1 cellular context compared by ENCODE assay signal in the genomic region with DNA sequence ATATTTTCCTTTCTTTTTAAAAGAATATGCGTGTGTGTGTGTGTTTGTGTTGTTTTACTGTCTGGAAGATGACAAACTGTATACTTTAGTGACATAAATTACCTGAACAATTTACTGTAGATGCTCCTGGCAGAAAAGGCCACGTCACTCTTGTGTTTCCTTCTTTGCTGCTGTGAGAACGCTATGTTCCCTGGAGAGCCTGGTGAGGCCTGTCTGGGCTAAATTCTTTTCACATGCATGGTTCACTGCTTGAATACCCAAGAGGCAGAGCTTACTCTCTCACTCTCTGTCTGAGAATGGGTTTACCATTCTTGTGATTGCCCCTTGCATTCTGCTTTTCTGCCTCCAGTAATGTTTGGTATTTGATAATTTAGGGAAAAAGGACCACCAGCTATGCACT.
A peak's percentile ranks its signal among the peaks of the same experiment; 100 is the strongest.
TF ChIP-seq lines count a peak whose summit lies in the region.

No MANE protein-coding gene starts in this region.

TF ChIP-seq in GM12878, 131 proteins besides CTCF, POLR2A, EP300 and RAD21 (continued from another document and continues in another):
- TF ChIP-seq, protein P1, sequence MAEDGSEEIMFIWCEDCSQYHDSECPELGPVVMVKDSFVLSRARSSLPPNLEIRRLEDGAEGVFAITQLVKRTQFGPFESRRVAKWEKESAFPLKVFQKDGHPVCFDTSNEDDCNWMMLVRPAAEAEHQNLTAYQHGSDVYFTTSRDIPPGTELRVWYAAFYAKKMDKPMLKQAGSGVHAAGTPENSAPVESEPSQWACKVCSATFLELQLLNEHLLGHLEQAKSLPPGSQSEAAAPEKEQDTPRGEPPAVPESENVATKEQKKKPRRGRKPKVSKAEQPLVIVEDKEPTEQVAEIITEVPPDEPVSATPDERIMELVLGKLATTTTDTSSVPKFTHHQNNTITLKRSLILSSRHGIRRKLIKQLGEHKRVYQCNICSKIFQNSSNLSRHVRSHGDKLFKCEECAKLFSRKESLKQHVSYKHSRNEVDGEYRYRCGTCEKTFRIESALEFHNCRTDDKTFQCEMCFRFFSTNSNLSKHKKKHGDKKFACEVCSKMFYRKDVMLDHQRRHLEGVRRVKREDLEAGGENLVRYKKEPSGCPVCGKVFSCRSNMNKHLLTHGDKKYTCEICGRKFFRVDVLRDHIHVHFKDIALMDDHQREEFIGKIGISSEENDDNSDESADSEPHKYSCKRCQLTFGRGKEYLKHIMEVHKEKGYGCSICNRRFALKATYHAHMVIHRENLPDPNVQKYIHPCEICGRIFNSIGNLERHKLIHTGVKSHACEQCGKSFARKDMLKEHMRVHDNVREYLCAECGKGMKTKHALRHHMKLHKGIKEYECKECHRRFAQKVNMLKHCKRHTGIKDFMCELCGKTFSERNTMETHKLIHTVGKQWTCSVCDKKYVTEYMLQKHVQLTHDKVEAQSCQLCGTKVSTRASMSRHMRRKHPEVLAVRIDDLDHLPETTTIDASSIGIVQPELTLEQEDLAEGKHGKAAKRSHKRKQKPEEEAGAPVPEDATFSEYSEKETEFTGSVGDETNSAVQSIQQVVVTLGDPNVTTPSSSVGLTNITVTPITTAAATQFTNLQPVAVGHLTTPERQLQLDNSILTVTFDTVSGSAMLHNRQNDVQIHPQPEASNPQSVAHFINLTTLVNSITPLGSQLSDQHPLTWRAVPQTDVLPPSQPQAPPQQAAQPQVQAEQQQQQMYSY (CRISPR knock-in tag; IDR thresholded peaks at IDR 0.05), result no peak
- no peak for TF ChIP-seq FOS (IDR thresholded peaks at IDR 0.05; ENCODE audit: borderline replicate concordance, extremely low read depth, insufficient read length)
- TF ChIP-seq CBX5 (IDR thresholded peaks at IDR 0.05; ENCODE audit: low read depth), result no peak
- TF ChIP-seq, protein P2, sequence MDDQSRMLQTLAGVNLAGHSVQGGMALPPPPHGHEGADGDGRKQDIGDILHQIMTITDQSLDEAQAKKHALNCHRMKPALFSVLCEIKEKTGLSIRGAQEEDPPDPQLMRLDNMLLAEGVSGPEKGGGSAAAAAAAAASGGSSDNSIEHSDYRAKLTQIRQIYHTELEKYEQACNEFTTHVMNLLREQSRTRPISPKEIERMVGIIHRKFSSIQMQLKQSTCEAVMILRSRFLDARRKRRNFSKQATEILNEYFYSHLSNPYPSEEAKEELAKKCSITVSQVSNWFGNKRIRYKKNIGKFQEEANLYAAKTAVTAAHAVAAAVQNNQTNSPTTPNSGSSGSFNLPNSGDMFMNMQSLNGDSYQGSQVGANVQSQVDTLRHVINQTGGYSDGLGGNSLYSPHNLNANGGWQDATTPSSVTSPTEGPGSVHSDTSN (IDR thresholded peaks at IDR 0.05; ENCODE audit: insufficient replicate concordance, low read depth, low read length), result no peak
- TF ChIP-seq SRF (IDR thresholded peaks at IDR 0.05; ENCODE audit: low read depth in 2 of 2, low read length in 2 of 2), result no peak
- TF ChIP-seq CBFB (IDR thresholded peaks at IDR 0.05; ENCODE audit: low read depth), result no peak
- no peak for TF ChIP-seq CHD4 (IDR thresholded peaks at IDR 0.05)
- TF ChIP-seq, protein P3, sequence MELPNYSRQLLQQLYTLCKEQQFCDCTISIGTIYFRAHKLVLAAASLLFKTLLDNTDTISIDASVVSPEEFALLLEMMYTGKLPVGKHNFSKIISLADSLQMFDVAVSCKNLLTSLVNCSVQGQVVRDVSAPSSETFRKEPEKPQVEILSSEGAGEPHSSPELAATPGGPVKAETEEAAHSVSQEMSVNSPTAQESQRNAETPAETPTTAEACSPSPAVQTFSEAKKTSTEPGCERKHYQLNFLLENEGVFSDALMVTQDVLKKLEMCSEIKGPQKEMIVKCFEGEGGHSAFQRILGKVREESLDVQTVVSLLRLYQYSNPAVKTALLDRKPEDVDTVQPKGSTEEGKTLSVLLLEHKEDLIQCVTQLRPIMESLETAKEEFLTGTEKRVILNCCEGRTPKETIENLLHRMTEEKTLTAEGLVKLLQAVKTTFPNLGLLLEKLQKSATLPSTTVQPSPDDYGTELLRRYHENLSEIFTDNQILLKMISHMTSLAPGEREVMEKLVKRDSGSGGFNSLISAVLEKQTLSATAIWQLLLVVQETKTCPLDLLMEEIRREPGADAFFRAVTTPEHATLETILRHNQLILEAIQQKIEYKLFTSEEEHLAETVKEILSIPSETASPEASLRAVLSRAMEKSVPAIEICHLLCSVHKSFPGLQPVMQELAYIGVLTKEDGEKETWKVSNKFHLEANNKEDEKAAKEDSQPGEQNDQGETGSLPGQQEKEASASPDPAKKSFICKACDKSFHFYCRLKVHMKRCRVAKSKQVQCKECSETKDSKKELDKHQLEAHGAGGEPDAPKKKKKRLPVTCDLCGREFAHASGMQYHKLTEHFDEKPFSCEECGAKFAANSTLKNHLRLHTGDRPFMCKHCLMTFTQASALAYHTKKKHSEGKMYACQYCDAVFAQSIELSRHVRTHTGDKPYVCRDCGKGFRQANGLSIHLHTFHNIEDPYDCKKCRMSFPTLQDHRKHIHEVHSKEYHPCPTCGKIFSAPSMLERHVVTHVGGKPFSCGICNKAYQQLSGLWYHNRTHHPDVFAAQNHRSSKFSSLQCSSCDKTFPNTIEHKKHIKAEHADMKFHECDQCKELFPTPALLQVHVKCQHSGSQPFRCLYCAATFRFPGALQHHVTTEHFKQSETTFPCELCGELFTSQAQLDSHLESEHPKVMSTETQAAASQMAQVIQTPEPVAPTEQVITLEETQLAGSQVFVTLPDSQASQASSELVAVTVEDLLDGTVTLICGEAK (IDR thresholded peaks at IDR 0.05; ENCODE audit: borderline replicate concordance), result no peak
- peak; percentile 55; the same call in 1 of the 3 replicates for TF ChIP-seq POU2F2 (IDR thresholded peaks at IDR 0.05; ENCODE audit: borderline replicate concordance, low read depth, low read length)
- TF ChIP-seq RELA (IDR thresholded peaks at IDR 0.05; ENCODE audit: borderline replicate concordance, partially characterized antibody), result no peak
- no peak for TF ChIP-seq ZSCAN29 (IDR thresholded peaks at IDR 0.05)
- TF ChIP-seq, protein P4, sequence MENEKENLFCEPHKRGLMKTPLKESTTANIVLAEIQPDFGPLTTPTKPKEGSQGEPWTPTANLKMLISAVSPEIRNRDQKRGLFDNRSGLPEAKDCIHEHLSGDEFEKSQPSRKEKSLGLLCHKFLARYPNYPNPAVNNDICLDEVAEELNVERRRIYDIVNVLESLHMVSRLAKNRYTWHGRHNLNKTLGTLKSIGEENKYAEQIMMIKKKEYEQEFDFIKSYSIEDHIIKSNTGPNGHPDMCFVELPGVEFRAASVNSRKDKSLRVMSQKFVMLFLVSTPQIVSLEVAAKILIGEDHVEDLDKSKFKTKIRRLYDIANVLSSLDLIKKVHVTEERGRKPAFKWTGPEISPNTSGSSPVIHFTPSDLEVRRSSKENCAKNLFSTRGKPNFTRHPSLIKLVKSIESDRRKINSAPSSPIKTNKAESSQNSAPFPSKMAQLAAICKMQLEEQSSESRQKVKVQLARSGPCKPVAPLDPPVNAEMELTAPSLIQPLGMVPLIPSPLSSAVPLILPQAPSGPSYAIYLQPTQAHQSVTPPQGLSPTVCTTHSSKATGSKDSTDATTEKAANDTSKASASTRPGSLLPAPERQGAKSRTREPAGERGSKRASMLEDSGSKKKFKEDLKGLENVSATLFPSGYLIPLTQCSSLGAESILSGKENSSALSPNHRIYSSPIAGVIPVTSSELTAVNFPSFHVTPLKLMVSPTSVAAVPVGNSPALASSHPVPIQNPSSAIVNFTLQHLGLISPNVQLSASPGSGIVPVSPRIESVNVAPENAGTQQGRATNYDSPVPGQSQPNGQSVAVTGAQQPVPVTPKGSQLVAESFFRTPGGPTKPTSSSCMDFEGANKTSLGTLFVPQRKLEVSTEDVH (IDR thresholded peaks at IDR 0.05; ENCODE audit: low read depth, partially characterized antibody), result no peak
- no peak for TF ChIP-seq TARDBP (IDR thresholded peaks at IDR 0.05; ENCODE audit: borderline replicate concordance)
- peak; percentile 71 for TF ChIP-seq SMAD1 (IDR thresholded peaks at IDR 0.05; ENCODE audit: low read depth, partially characterized antibody)
- no peak for TF ChIP-seq MEF2A (IDR thresholded peaks at IDR 0.05; ENCODE audit: insufficient read depth, low read depth, low read length)
- no peak for TF ChIP-seq ZNF384 (IDR thresholded peaks at IDR 0.05; ENCODE audit: borderline replicate concordance, low read depth, low read length)
- no peak for TF ChIP-seq RBBP5 (conservative IDR thresholded peaks at IDR 0.05)
- no peak for TF ChIP-seq STAT3 (IDR thresholded peaks at IDR 0.05; ENCODE audit: low read depth, low read length)
- TF ChIP-seq PAX8 (IDR thresholded peaks at IDR 0.05), result no peak
- no peak for TF ChIP-seq EED (IDR thresholded peaks at IDR 0.05; ENCODE audit: low read depth)
- peak; percentile 18 for TF ChIP-seq IKZF1 (conservative IDR thresholded peaks at IDR 0.05)
- no peak for TF ChIP-seq HDAC2 (IDR thresholded peaks at IDR 0.05)
- TF ChIP-seq, protein P5, sequence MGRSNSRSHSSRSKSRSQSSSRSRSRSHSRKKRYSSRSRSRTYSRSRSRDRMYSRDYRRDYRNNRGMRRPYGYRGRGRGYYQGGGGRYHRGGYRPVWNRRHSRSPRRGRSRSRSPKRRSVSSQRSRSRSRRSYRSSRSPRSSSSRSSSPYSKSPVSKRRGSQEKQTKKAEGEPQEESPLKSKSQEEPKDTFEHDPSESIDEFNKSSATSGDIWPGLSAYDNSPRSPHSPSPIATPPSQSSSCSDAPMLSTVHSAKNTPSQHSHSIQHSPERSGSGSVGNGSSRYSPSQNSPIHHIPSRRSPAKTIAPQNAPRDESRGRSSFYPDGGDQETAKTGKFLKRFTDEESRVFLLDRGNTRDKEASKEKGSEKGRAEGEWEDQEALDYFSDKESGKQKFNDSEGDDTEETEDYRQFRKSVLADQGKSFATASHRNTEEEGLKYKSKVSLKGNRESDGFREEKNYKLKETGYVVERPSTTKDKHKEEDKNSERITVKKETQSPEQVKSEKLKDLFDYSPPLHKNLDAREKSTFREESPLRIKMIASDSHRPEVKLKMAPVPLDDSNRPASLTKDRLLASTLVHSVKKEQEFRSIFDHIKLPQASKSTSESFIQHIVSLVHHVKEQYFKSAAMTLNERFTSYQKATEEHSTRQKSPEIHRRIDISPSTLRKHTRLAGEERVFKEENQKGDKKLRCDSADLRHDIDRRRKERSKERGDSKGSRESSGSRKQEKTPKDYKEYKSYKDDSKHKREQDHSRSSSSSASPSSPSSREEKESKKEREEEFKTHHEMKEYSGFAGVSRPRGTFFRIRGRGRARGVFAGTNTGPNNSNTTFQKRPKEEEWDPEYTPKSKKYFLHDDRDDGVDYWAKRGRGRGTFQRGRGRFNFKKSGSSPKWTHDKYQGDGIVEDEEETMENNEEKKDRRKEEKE (IDR thresholded peaks at IDR 0.05), result no peak
- TF ChIP-seq, protein P6, sequence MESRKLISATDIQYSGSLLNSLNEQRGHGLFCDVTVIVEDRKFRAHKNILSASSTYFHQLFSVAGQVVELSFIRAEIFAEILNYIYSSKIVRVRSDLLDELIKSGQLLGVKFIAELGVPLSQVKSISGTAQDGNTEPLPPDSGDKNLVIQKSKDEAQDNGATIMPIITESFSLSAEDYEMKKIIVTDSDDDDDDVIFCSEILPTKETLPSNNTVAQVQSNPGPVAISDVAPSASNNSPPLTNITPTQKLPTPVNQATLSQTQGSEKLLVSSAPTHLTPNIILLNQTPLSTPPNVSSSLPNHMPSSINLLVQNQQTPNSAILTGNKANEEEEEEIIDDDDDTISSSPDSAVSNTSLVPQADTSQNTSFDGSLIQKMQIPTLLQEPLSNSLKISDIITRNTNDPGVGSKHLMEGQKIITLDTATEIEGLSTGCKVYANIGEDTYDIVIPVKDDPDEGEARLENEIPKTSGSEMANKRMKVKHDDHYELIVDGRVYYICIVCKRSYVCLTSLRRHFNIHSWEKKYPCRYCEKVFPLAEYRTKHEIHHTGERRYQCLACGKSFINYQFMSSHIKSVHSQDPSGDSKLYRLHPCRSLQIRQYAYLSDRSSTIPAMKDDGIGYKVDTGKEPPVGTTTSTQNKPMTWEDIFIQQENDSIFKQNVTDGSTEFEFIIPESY (IDR thresholded peaks at IDR 0.05), result no peak
- TF ChIP-seq, protein P7, sequence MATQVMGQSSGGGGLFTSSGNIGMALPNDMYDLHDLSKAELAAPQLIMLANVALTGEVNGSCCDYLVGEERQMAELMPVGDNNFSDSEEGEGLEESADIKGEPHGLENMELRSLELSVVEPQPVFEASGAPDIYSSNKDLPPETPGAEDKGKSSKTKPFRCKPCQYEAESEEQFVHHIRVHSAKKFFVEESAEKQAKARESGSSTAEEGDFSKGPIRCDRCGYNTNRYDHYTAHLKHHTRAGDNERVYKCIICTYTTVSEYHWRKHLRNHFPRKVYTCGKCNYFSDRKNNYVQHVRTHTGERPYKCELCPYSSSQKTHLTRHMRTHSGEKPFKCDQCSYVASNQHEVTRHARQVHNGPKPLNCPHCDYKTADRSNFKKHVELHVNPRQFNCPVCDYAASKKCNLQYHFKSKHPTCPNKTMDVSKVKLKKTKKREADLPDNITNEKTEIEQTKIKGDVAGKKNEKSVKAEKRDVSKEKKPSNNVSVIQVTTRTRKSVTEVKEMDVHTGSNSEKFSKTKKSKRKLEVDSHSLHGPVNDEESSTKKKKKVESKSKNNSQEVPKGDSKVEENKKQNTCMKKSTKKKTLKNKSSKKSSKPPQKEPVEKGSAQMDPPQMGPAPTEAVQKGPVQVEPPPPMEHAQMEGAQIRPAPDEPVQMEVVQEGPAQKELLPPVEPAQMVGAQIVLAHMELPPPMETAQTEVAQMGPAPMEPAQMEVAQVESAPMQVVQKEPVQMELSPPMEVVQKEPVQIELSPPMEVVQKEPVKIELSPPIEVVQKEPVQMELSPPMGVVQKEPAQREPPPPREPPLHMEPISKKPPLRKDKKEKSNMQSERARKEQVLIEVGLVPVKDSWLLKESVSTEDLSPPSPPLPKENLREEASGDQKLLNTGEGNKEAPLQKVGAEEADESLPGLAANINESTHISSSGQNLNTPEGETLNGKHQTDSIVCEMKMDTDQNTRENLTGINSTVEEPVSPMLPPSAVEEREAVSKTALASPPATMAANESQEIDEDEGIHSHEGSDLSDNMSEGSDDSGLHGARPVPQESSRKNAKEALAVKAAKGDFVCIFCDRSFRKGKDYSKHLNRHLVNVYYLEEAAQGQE (IDR thresholded peaks at IDR 0.05; ENCODE audit: low read depth, low read length), result no peak
- no peak for TF ChIP-seq ASH2L (IDR thresholded peaks at IDR 0.05; ENCODE audit: borderline replicate concordance, low read depth)
- TF ChIP-seq SUPT20H (IDR thresholded peaks at IDR 0.05; ENCODE audit: borderline replicate concordance, control insufficient read depth, low read depth, low read length), result no peak
- TF ChIP-seq TCF12 (IDR thresholded peaks at IDR 0.05; ENCODE audit: low read depth, low read length), result peak; percentile 79; the same call in 1 of the 2 replicates
- no peak for TF ChIP-seq MYC (IDR thresholded peaks at IDR 0.05; ENCODE audit: insufficient read depth, insufficient read length, insufficient replicate concordance, low read length, severe bottlenecking)
- TF ChIP-seq, protein P8, sequence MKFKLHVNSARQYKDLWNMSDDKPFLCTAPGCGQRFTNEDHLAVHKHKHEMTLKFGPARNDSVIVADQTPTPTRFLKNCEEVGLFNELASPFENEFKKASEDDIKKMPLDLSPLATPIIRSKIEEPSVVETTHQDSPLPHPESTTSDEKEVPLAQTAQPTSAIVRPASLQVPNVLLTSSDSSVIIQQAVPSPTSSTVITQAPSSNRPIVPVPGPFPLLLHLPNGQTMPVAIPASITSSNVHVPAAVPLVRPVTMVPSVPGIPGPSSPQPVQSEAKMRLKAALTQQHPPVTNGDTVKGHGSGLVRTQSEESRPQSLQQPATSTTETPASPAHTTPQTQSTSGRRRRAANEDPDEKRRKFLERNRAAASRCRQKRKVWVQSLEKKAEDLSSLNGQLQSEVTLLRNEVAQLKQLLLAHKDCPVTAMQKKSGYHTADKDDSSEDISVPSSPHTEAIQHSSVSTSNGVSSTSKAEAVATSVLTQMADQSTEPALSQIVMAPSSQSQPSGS (IDR thresholded peaks at IDR 0.05; ENCODE audit: low read length), result 0 out of 2 replicates have a peak, but pooled peaks have one; percentile 28
- no peak for TF ChIP-seq JUND (IDR thresholded peaks at IDR 0.05; ENCODE audit: low read depth, low read length)
- no peak for TF ChIP-seq SUZ12 (IDR thresholded peaks at IDR 0.05; ENCODE audit: unreplicated experiment)
- no peak for TF ChIP-seq SREBF1 (IDR thresholded peaks at IDR 0.05; ENCODE audit: low read length)
- TF ChIP-seq MEF2B (IDR thresholded peaks at IDR 0.05; ENCODE audit: partially characterized antibody, poor library complexity, severe bottlenecking), result peak; percentile 99
- no peak for TF ChIP-seq NFIC (IDR thresholded peaks at IDR 0.05; ENCODE audit: low read depth, low read length)
